1 cellular context compared by ENCODE assay signal in the genomic region with DNA sequence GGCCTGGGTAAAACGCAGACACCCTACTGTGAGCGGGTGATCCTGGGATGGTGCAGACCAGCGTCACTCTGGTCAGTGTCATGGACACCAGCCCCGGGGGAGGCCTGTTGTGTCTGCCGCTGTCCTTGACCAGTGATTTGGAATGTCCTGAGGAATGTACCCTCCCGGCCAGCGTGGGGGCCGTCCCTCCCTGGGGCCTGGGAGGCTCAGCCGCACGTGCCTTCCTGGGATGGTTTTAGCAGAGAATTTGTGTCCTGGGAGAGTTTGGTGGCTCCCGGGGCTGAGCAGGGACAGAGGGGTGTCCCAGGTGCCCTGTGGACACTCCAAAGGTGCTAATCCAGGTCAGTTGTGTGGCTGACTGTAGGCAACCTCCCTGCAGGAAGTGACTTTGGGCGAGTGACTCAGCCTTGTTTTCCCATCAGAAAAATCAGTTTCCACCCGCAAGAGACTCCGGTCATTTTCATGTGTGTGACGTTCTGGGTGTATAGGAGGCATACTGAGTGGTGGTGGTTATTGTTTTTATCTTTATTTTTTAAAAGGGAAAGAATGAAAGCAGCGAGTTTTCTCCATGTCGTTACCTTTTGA.
TF ChIP-seq lines count a peak whose summit lies in the region.

No MANE protein-coding gene starts in this region.

TF ChIP-seq in HepG2, 621 proteins besides CTCF, POLR2A, EP300 and RAD21 (continued from another document):
- TF ChIP-seq, protein P1, sequence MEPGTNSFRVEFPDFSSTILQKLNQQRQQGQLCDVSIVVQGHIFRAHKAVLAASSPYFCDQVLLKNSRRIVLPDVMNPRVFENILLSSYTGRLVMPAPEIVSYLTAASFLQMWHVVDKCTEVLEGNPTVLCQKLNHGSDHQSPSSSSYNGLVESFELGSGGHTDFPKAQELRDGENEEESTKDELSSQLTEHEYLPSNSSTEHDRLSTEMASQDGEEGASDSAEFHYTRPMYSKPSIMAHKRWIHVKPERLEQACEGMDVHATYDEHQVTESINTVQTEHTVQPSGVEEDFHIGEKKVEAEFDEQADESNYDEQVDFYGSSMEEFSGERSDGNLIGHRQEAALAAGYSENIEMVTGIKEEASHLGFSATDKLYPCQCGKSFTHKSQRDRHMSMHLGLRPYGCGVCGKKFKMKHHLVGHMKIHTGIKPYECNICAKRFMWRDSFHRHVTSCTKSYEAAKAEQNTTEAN (CRISPR knock-in tag; conservative IDR thresholded peaks at IDR 0.05) = 0 out of 2 replicates have a peak, but pooled peaks have one; percentile 6
- TF ChIP-seq NCOA2 (CRISPR knock-in tag; IDR thresholded peaks at IDR 0.05) (peak; percentile 39; the same call in 1 of the 2 replicates), SP2 (CRISPR knock-in tag; IDR thresholded peaks at IDR 0.05) (0 out of 2 replicates have a peak, but pooled peaks have one; percentile 24), ZMAT3 (CRISPR knock-in tag; conservative IDR thresholded peaks at IDR 0.05) (0 out of 2 replicates have a peak, but pooled peaks have one; percentile 36), BHLHE40 (IDR thresholded peaks at IDR 0.05; ENCODE audit: low read length) (peak; percentile 93), MTF1 (CRISPR knock-in tag; IDR thresholded peaks at IDR 0.05) (no peak), LCORL (IDR thresholded peaks at IDR 0.05) (no peak), LCORL (CRISPR knock-in tag; IDR thresholded peaks at IDR 0.05) (peak; percentile 61; the same call in 1 of the 2 replicates), FOSL2 (CRISPR knock-in tag; IDR thresholded peaks at IDR 0.05) (peak; percentile 72), FOXO1 (CRISPR knock-in tag; IDR thresholded peaks at IDR 0.05) (peak; percentile 77), PHF21A (CRISPR knock-in tag; IDR thresholded peaks at IDR 0.05) (peak; percentile 51; the same call in 1 of the 2 replicates), HNRNPH1 (optimal IDR thresholded peaks at IDR 0.05; ENCODE audit: low read depth, low read length) (no peak), HOXA3 (CRISPR knock-in tag; IDR thresholded peaks at IDR 0.05) (peak; percentile 35; the same call in 1 of the 2 replicates), MIER2 (CRISPR knock-in tag; IDR thresholded peaks at IDR 0.05) (no peak), ZBTB7A (CRISPR knock-in tag; IDR thresholded peaks at IDR 0.05) (0 out of 2 replicates have a peak, but pooled peaks have one; percentile 39), ETV5 (CRISPR knock-in tag; IDR thresholded peaks at IDR 0.05; ENCODE audit: borderline replicate concordance) (peak; percentile 66), ZNF264 (CRISPR knock-in tag; IDR thresholded peaks at IDR 0.05) (no peak), MED8 (CRISPR knock-in tag; IDR thresholded peaks at IDR 0.05; ENCODE audit: insufficient replicate concordance) (no peak), ZNF761 (CRISPR knock-in tag; conservative IDR thresholded peaks at IDR 0.05) (0 out of 2 replicates have a peak, but pooled peaks have one; percentile 33), ZNF841 (CRISPR knock-in tag; IDR thresholded peaks at IDR 0.05; ENCODE audit: borderline replicate concordance) (no peak), SOX13 (IDR thresholded peaks at IDR 0.05) (no peak), SOX13 (CRISPR knock-in tag; conservative IDR thresholded peaks at IDR 0.05 in 1 of 2, IDR thresholded peaks at IDR 0.05 in 1 of 2) (peak in 1 of 2 experiments; percentile 75; a peak in 2 of 4 replicates), SP1 (IDR thresholded peaks at IDR 0.05) (no peak), SP1 (CRISPR knock-in tag; IDR thresholded peaks at IDR 0.05) (peak; percentile 33; the same call in 1 of the 2 replicates), TAF1 (CRISPR knock-in tag; IDR thresholded peaks at IDR 0.05) (peak; percentile 47; the same call in 1 of the 2 replicates), ZKSCAN5 (CRISPR knock-in tag; IDR thresholded peaks at IDR 0.05) (0 out of 2 replicates have a peak, but pooled peaks have one; percentile 38), NCOA1 (CRISPR knock-in tag; IDR thresholded peaks at IDR 0.05) (no peak), TBL1XR1 (IDR thresholded peaks at IDR 0.05; ENCODE audit: borderline replicate concordance, low read length, partially characterized antibody) (no peak), ZIK1 (CRISPR knock-in tag; IDR thresholded peaks at IDR 0.05; ENCODE audit: borderline replicate concordance, low read depth) (0 out of 2 replicates have a peak, but pooled peaks have one; percentile 7), ZKSCAN1 (IDR thresholded peaks at IDR 0.05; ENCODE audit: low read length) (0 out of 2 replicates have a peak, but pooled peaks have one; percentile 53), ZNF543 (CRISPR knock-in tag; IDR thresholded peaks at IDR 0.05) (0 out of 2 replicates have a peak, but pooled peaks have one; percentile 49), ARNTL (CRISPR knock-in tag; IDR thresholded peaks at IDR 0.05) (0 out of 2 replicates have a peak, but pooled peaks have one; percentile 22)
- TF ChIP-seq, protein P2, sequence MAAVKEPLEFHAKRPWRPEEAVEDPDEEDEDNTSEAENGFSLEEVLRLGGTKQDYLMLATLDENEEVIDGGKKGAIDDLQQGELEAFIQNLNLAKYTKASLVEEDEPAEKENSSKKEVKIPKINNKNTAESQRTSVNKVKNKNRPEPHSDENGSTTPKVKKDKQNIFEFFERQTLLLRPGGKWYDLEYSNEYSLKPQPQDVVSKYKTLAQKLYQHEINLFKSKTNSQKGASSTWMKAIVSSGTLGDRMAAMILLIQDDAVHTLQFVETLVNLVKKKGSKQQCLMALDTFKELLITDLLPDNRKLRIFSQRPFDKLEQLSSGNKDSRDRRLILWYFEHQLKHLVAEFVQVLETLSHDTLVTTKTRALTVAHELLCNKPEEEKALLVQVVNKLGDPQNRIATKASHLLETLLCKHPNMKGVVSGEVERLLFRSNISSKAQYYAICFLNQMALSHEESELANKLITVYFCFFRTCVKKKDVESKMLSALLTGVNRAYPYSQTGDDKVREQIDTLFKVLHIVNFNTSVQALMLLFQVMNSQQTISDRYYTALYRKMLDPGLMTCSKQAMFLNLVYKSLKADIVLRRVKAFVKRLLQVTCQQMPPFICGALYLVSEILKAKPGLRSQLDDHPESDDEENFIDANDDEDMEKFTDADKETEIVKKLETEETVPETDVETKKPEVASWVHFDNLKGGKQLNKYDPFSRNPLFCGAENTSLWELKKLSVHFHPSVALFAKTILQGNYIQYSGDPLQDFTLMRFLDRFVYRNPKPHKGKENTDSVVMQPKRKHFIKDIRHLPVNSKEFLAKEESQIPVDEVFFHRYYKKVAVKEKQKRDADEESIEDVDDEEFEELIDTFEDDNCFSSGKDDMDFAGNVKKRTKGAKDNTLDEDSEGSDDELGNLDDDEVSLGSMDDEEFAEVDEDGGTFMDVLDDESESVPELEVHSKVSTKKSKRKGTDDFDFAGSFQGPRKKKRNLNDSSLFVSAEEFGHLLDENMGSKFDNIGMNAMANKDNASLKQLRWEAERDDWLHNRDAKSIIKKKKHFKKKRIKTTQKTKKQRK (IDR thresholded peaks at IDR 0.05; ENCODE audit: low read length) = no peak
- TF ChIP-seq, protein P3, sequence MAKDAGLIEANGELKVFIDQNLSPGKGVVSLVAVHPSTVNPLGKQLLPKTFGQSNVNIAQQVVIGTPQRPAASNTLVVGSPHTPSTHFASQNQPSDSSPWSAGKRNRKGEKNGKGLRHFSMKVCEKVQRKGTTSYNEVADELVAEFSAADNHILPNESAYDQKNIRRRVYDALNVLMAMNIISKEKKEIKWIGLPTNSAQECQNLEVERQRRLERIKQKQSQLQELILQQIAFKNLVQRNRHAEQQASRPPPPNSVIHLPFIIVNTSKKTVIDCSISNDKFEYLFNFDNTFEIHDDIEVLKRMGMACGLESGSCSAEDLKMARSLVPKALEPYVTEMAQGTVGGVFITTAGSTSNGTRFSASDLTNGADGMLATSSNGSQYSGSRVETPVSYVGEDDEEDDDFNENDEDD (CRISPR knock-in tag; IDR thresholded peaks at IDR 0.05; ENCODE audit: borderline replicate concordance) = peak; percentile 45; the same call in 1 of the 2 replicates
- TF ChIP-seq, protein P4, sequence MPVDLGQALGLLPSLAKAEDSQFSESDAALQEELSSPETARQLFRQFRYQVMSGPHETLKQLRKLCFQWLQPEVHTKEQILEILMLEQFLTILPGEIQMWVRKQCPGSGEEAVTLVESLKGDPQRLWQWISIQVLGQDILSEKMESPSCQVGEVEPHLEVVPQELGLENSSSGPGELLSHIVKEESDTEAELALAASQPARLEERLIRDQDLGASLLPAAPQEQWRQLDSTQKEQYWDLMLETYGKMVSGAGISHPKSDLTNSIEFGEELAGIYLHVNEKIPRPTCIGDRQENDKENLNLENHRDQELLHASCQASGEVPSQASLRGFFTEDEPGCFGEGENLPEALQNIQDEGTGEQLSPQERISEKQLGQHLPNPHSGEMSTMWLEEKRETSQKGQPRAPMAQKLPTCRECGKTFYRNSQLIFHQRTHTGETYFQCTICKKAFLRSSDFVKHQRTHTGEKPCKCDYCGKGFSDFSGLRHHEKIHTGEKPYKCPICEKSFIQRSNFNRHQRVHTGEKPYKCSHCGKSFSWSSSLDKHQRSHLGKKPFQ (CRISPR knock-in tag; IDR thresholded peaks at IDR 0.05; ENCODE audit: insufficient replicate concordance) = peak; percentile 29
- TF ChIP-seq, protein P5, sequence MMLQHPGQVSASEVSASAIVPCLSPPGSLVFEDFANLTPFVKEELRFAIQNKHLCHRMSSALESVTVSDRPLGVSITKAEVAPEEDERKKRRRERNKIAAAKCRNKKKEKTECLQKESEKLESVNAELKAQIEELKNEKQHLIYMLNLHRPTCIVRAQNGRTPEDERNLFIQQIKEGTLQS (CRISPR knock-in tag; IDR thresholded peaks at IDR 0.05) = 0 out of 2 replicates have a peak, but pooled peaks have one; percentile 39
- TF ChIP-seq, protein P6, sequence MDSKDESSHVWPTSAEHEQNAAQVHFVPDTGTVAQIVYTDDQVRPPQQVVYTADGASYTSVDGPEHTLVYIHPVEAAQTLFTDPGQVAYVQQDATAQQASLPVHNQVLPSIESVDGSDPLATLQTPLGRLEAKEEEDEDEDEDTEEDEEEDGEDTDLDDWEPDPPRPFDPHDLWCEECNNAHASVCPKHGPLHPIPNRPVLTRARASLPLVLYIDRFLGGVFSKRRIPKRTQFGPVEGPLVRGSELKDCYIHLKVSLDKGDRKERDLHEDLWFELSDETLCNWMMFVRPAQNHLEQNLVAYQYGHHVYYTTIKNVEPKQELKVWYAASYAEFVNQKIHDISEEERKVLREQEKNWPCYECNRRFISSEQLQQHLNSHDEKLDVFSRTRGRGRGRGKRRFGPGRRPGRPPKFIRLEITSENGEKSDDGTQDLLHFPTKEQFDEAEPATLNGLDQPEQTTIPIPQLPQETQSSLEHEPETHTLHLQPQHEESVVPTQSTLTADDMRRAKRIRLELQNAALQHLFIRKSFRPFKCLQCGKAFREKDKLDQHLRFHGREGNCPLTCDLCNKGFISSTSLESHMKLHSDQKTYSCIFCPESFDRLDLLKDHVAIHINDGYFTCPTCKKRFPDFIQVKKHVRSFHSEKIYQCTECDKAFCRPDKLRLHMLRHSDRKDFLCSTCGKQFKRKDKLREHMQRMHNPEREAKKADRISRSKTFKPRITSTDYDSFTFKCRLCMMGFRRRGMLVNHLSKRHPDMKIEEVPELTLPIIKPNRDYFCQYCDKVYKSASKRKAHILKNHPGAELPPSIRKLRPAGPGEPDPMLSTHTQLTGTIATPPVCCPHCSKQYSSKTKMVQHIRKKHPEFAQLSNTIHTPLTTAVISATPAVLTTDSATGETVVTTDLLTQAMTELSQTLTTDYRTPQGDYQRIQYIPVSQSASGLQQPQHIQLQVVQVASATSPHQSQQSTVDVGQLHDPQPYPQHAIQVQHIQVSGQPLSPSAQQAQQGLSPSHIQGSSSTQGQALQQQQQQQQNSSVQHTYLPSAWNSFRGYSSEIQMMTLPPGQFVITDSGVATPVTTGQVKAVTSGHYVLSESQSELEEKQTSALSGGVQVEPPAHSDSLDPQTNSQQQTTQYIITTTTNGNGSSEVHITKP (CRISPR knock-in tag; IDR thresholded peaks at IDR 0.05; ENCODE audit: low read depth) = peak; percentile 62; the same call in 1 of the 2 replicates
- TF ChIP-seq, protein P7, sequence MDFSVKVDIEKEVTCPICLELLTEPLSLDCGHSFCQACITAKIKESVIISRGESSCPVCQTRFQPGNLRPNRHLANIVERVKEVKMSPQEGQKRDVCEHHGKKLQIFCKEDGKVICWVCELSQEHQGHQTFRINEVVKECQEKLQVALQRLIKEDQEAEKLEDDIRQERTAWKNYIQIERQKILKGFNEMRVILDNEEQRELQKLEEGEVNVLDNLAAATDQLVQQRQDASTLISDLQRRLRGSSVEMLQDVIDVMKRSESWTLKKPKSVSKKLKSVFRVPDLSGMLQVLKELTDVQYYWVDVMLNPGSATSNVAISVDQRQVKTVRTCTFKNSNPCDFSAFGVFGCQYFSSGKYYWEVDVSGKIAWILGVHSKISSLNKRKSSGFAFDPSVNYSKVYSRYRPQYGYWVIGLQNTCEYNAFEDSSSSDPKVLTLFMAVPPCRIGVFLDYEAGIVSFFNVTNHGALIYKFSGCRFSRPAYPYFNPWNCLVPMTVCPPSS (IDR thresholded peaks at IDR 0.05) = no peak
- TF ChIP-seq, protein P8, sequence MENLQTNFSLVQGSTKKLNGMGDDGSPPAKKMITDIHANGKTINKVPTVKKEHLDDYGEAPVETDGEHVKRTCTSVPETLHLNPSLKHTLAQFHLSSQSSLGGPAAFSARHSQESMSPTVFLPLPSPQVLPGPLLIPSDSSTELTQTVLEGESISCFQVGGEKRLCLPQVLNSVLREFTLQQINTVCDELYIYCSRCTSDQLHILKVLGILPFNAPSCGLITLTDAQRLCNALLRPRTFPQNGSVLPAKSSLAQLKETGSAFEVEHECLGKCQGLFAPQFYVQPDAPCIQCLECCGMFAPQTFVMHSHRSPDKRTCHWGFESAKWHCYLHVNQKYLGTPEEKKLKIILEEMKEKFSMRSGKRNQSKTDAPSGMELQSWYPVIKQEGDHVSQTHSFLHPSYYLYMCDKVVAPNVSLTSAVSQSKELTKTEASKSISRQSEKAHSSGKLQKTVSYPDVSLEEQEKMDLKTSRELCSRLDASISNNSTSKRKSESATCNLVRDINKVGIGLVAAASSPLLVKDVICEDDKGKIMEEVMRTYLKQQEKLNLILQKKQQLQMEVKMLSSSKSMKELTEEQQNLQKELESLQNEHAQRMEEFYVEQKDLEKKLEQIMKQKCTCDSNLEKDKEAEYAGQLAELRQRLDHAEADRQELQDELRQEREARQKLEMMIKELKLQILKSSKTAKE (CRISPR knock-in tag; IDR thresholded peaks at IDR 0.05; ENCODE audit: borderline replicate concordance) = peak; percentile 92
